In genomic region chr16:3027983-3028715, GRCh38 we compare ENCODE assay signal across 8 cellular contexts. TPM values are rescaled to one million over a fixed set of nuclear protein-coding genes. Genes with fewer than 3 reads are reported as not detected.
DNase-seq lines count a peak whose midpoint lies in the region; ATAC-seq lines count a peak whose summit lies in the region.

No MANE protein-coding gene starts in this region.

- no peak overlapping the region for H3K4me3 ChIP-seq in CD4-positive, alpha-beta memory T cell (ENCODE audit: low read length in 2 of 2)

- intact Hi-C loops in CD4-positive, alpha-beta memory T cell (cut with micrococcal nuclease) = loop anchor here (1.0 to 10.0 kb wide), 3 partner anchors 8 to 123 kb away; partner anchors contain the start of gene TNFRSF12A

- H3K27ac Mint-ChIP-seq in CD4-positive, alpha-beta memory T cell = peak overlapping the region in 3 of 7 donors; percentile 69 to 70 (median 70)

- ATAC-seq in HG02610 (IDR thresholded peaks at IDR 0.05; ENCODE audit: unreplicated experiment) = peak; percentile 21
- no peak for ATAC-seq in GM19328 (IDR thresholded peaks at IDR 0.05; ENCODE audit: unreplicated experiment)

- CTCF ChIA-PET in CD4-positive, alpha-beta memory T cell (lab: Charles Lee; ENCODE audit: partially characterized antibody) = interaction anchor here (0.6 to 18.6 kb wide), 38 partner anchors 9 to 254 kb away, joined by 3 to 444 read pairs (median 4); partner anchors contain the start of genes BICDL2, CLDN9, MMP25 and TNFRSF12A

- no peak overlapping the region for H3K27ac ChIP-seq in CD4-positive, alpha-beta memory T cell (ENCODE audit: low read depth, low read length)

- peaks cover 3 to 14% of the 10 kb centered on the region in 2 donors for H3K36me3 Mint-ChIP-seq in CD4-positive, alpha-beta memory T cell

- peaks cover 14 to 46% (median 28%) of the 10 kb centered on the region in 4 donors for H3K4me1 Mint-ChIP-seq in CD4-positive, alpha-beta memory T cell

- peak overlapping the region in 5 of 8 donors; percentile 40 to 81 (median 52) for H3K4me3 Mint-ChIP-seq in CD4-positive, alpha-beta memory T cell

- POLR2A ChIA-PET in CD4-positive, alpha-beta memory T cell (lab: Charles Lee; ENCODE audit: partially characterized antibody) = interaction anchor here (0.6 to 5.4 kb wide), 18 partner anchors 18 to 130 kb away, joined by 3 to 37 read pairs (median 4); partner anchors contain the start of genes MMP25 and ZNF213

- H3K9me3 ChIP-seq in CD4-positive, alpha-beta memory T cell (ENCODE audit: control insufficient read depth in 1 of 2, low read length in 2 of 2) = no peaks in the 10 kb centered on the region

- peaks cover 0 to 2% (median 0%) of the 10 kb centered on the region in 8 donors for H3K9me3 Mint-ChIP-seq in CD4-positive, alpha-beta memory T cell

- DNase-seq in CD4-positive, alpha-beta memory T cell = peak; percentile 77 to 85 (median 78)
- DNase-seq in NCI-H345 (lab: John Stamatoyannopoulos, UW) (peak; percentile 93), dermis microvascular lymphatic vessel endothelial cell (ENCODE audit: low read depth in 2 of 2) (peak; percentile 43 to 80), lung microvascular endothelial cell (ENCODE audit: low read depth in 2 of 2) (peak; percentile 69 to 87)
- peak; percentile 78 to 81 for DNase-seq in activated CD4-positive, alpha-beta T cell treated with anti-CD3 and anti-CD28 coated beads, Interleukin-2, amount 50 U/mL, for 24 hours (ENCODE audit: low read depth in 1 of 2, low spot score in 1 of 2)
- DNase-seq in stimulated activated CD8-positive, alpha-beta memory T cell treated with anti-CD3 and anti-CD28 coated beads, Interleukin-15, amount 100 ng/mL, for 24 hours (ENCODE audit: low read depth) = peak; percentile 86

- peaks cover 20% of the 10 kb centered on the region for H3K36me3 ChIP-seq in CD4-positive, alpha-beta memory T cell (ENCODE audit: insufficient read depth, low read length)

- peaks cover 13% of the 10 kb centered on the region for H3K27me3 ChIP-seq in CD4-positive, alpha-beta memory T cell (ENCODE audit: insufficient read depth, low read length)

- H3K27me3 Mint-ChIP-seq in CD4-positive, alpha-beta memory T cell = peaks cover 12 to 15% of the 10 kb centered on the region in 2 donors

- peaks cover 35% of the 10 kb centered on the region for H3K4me1 ChIP-seq in CD4-positive, alpha-beta memory T cell (ENCODE audit: insufficient read depth, low read length)

RNA-seq across cellular contexts. Expression of gene THOC6, which starts 4.3 kb away (rescaled TPM):
- 10 to 100 TPM; 18.4 to 22.5 TPM for total RNA-seq in CD4-positive, alpha-beta memory T cell
- 10 to 100 TPM; 41.4 to 48.8 TPM for polyA plus RNA-seq in CD4-positive, alpha-beta memory T cell
- total RNA-seq in dermis microvascular lymphatic vessel endothelial cell = 22.2 and 24.3 TPM in 2 replicates
- 17.2 and 18.3 TPM in 2 replicates for total RNA-seq in lung microvascular endothelial cell

RNA-seq across cellular contexts. Expression of gene HCFC1R1, which starts 4.4 kb away (rescaled TPM):
- total RNA-seq in CD4-positive, alpha-beta memory T cell = 10 to 100 TPM; 16.0 to 18.0 TPM
- polyA plus RNA-seq in CD4-positive, alpha-beta memory T cell = 10 to 100 TPM; 18.5 to 23.8 TPM
- 3.1 and 4.4 TPM in 2 replicates for total RNA-seq in dermis microvascular lymphatic vessel endothelial cell
- total RNA-seq in lung microvascular endothelial cell = 4.6 and 6.1 TPM in 2 replicates

RNA-seq across cellular contexts. Expression of gene TNFRSF12A, which starts 8.0 kb away (rescaled TPM):
- 1 to 10 TPM in 1 of 2 experiments, under 1 TPM in 1; 0.73 to 1.0 TPM for total RNA-seq in CD4-positive, alpha-beta memory T cell
- polyA plus RNA-seq in CD4-positive, alpha-beta memory T cell = under 1 TPM; 0.33 to 0.44 TPM
- total RNA-seq in dermis microvascular lymphatic vessel endothelial cell (39.8 and 50.3 TPM in 2 replicates), lung microvascular endothelial cell (44.2 and 54.8 TPM in 2 replicates)

RNA-seq across cellular contexts. Expression of gene BICDL2, which starts 8.6 kb away (rescaled TPM):
- total RNA-seq in CD4-positive, alpha-beta memory T cell = not detected
- polyA plus RNA-seq in CD4-positive, alpha-beta memory T cell = not detected
- total RNA-seq in dermis microvascular lymphatic vessel endothelial cell (not detected in 2 replicates), lung microvascular endothelial cell (not detected in 2 replicates)

RNA-seq across cellular contexts. Expression of gene CLDN6, which starts 10.2 kb away (rescaled TPM):
- total RNA-seq in CD4-positive, alpha-beta memory T cell = not detected
- polyA plus RNA-seq in CD4-positive, alpha-beta memory T cell = not detected
- total RNA-seq in dermis microvascular lymphatic vessel endothelial cell = not detected in 2 replicates
- total RNA-seq in lung microvascular endothelial cell = not detected in 2 replicates

Comparison
In these comparisons a context has a peak if more than half of its experiments do, and no peak if none do; other contexts are left out.
1. RNA of gene TNFRSF12A, which starts 8.0 kb away (total RNA-seq): 44.2 to 54.8 TPM in lung microvascular endothelial cell and 39.8 to 50.3 TPM in dermis microvascular lymphatic vessel endothelial cell; 0.73 to 1.0 TPM in CD4-positive, alpha-beta memory T cell; every median in the first group is over 10 times any median in the second.
2. Peak in every context shown above with its lines, with median percentiles within 50 percentile points of each other: DNase-seq.